Comparison of ENCODE assay signal across 9 cellular contexts in genomic region chr9:98191210-98191609, GRCh38. TPM values are rescaled to one million over a fixed set of nuclear protein-coding genes. Genes with fewer than 3 reads are reported as not detected.
A peak's percentile ranks its signal among the peaks of the same experiment; 100 is the strongest.
DNase-seq lines count a peak whose midpoint lies in the region; ATAC-seq and TF ChIP-seq lines count a peak whose summit lies in the region.
"Had no signal": no experiment of that assay in that cellular context is flagged by ENCODE, and none has a peak within 500 bp of the region (broad histone marks: within the 10 kb centered on the region; RNA-seq: fewer than 3 reads in every experiment).

No MANE protein-coding gene starts in this region.

- H3K4me3 Mint-ChIP-seq in Calu3 (ENCODE audit: low read depth, unreplicated experiment), result peak overlapping the region; percentile 80
- H3K4me3 Mint-ChIP-seq in endothelial cell (ENCODE audit: unreplicated experiment), result peak overlapping the region; percentile 87

- H3K27me3 Mint-ChIP-seq in Calu3 (ENCODE audit: unreplicated experiment), result no peaks in the 10 kb centered on the region
- H3K27me3 Mint-ChIP-seq in endothelial cell (ENCODE audit: unreplicated experiment), result peaks cover 8% of the 10 kb centered on the region

- no peak for DNase-seq in Calu3
- DNase-seq in RWPE1 (ENCODE audit: low spot score), result no peak
- DNase-seq in endothelial cell (ENCODE audit: low spot score), result no peak
- no peak for DNase-seq in HuH-7 (ENCODE audit: low spot score)
- no peak for DNase-seq in NCI-H1092 treated with DMSO at 0.1 percent for 48 hours (lab: John Stamatoyannopoulos, UW)
- DNase-seq: GOT3 had no signal

- H3K9me3 Mint-ChIP-seq in Calu3 (ENCODE audit: low read depth, unreplicated experiment) (no peaks in the 10 kb centered on the region), endothelial cell (ENCODE audit: unreplicated experiment) (no peaks in the 10 kb centered on the region)

- H3K4me3 ChIP-seq in neutrophil (ENCODE audit: low read depth in 1 of 2, low read length in 1 of 2), result peak overlapping the region; percentile 79 to 87

- H3K36me3 Mint-ChIP-seq in Calu3 (ENCODE audit: insufficient read depth, unreplicated experiment) (peaks cover 29% of the 10 kb centered on the region), endothelial cell (ENCODE audit: low read depth, unreplicated experiment) (no peaks in the 10 kb centered on the region)

- POLR2A ChIA-PET in RWPE1 (lab: Yijun Ruan, JAX; ENCODE audit: low non-redundant PET), result interaction anchor here (1.6 kb wide), 1 partner anchor 67 kb away, joined by 4 read pairs; no protein-coding TSS in a partner anchor

- TF ChIP-seq CTCF in Calu3 (IDR thresholded peaks at IDR 0.05; ENCODE audit: unreplicated experiment) (no peak), RWPE1 (conservative IDR thresholded peaks at IDR 0.05; ENCODE audit: low read depth) (no peak), endothelial cell (IDR thresholded peaks at IDR 0.05; ENCODE audit: unreplicated experiment) (no peak), neutrophil (IDR thresholded peaks at IDR 0.05) (no peak)

- CTCF ChIA-PET in Calu3 (lab: Charles Lee) (interaction anchor here (0.5 to 1.5 kb wide), 3 partner anchors 13 to 72 kb away, joined by 3 to 6 read pairs (median 3); partner anchors contain the start of gene TRIM14), RWPE1 (lab: Yijun Ruan, JAX) (interaction anchor here (0.5 to 2.4 kb wide), 7 partner anchors 49 to 133 kb away, joined by 3 to 9 read pairs (median 4); no protein-coding TSS in a partner anchor)

- intact Hi-C loops in Calu3 (cut with micrococcal nuclease; ENCODE audit: unreplicated experiment), result loop anchor here (2.0 to 5.0 kb wide), 2 partner anchors 66 to 72 kb away; partner anchors contain the start of genes TBC1D2 and TRIM14

- H3K4me1 Mint-ChIP-seq in Calu3 (ENCODE audit: low read depth, unreplicated experiment) (no peaks in the 10 kb centered on the region), endothelial cell (ENCODE audit: unreplicated experiment) (peaks cover 5% of the 10 kb centered on the region)

- H3K27ac Mint-ChIP-seq in Calu3 (ENCODE audit: unreplicated experiment) (peak overlapping the region; percentile 54), endothelial cell (ENCODE audit: unreplicated experiment) (no peak overlapping the region)

- H3K9me3 ChIP-seq in neutrophil, result no peaks in the 10 kb centered on the region

- no TSS peak for BruUV-seq in Calu3 (replicated peaks; lab: Mats Ljungman, UMichigan)

- no peaks in the 10 kb centered on the region for H3K27me3 ChIP-seq in neutrophil

- ATAC-seq in GM21515 (IDR thresholded peaks at IDR 0.05; ENCODE audit: unreplicated experiment), result no peak
- no peak for ATAC-seq in GM21576 (IDR thresholded peaks at IDR 0.05; ENCODE audit: unreplicated experiment)

- peak overlapping the region; percentile 91 for H3K27ac ChIP-seq in RWPE1
- peak overlapping the region; percentile 68 for H3K27ac ChIP-seq in neutrophil

- H3K4me1 ChIP-seq in neutrophil (ENCODE audit: control insufficient read depth in 1 of 2, insufficient read depth in 1 of 2, low read depth in 1 of 2, low read length in 1 of 2), result peaks cover 31 to 35% of the 10 kb centered on the region in 2 experiments

- H3K36me3 ChIP-seq in neutrophil, result no peaks in the 10 kb centered on the region

RNA-seq across cellular contexts. Expression of gene CORO2A, which starts 1.2 kb away (rescaled TPM):
- total RNA-seq in Calu3 (2022) (24.3 and 30.6 TPM in 2 replicates), endothelial cell (ENCODE audit: unreplicated experiment) (5.5 TPM)
